ENCODE assay signal across 8 cellular contexts in the genomic region with DNA sequence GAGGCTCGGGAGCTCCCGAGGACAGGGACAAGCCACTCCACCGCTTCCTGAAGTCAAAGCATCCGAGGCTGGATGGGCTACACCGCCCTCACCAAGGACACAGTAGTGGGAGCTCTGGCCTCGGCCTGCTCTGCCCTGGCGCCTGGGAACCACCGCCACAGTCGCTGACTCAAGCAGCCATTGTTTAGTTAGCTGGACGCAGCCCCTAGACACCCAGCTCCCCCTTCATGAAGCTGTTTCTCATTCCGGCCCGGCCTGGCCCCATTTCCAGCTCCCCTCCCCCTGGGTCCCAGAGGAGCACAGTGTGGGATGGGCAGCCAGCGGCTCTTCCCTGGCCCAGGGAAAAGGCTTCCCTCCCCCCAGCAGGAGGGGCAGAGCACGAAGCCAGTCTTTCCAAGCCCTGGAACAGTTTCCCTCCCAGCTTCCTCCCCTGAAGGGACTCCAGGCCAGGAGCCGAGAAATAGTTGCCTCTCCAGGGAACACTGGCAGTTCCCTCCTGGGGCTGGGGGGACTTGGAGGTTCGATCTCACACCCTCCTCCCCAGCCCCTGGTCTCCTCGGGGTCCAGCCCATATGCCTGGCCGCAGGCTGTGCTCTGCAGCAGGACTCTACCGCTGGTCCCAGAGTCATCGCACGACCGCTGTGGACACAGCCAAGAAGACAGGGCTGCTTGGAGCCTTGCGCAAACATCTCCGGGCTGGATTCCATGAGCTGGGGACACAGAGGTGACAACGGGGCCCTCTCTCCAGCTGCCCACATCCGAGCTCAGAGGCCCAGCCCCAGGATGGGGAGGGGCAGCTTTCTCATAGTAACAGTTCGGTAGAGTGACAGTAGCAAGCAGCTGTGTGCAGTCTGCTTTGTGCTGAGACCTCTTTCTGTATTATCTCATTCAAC. TPM values are rescaled to one million over a fixed set of nuclear protein-coding genes. Genes with fewer than 3 reads are reported as not detected.
DNase-seq lines count a peak whose midpoint lies in the region; TF ChIP-seq lines count a peak whose summit lies in the region.

No MANE protein-coding gene starts in this region.

- DNase-seq in G401 (ENCODE audit: low spot score) = peak; percentile 48
- DNase-seq in SHP77 (lab: John Stamatoyannopoulos, UW) = peak; percentile 76 to 84
- DNase-seq in fibroblast of mammary gland (ENCODE audit: low read depth) = peak; percentile 96
- no peak for DNase-seq in neural crest cell (ENCODE audit: low read depth, low spot score)
- DNase-seq in GM20000 (ENCODE audit: low spot score) = no peak
- no peak for DNase-seq in germinal center (ENCODE audit: low spot score)
- no peak for DNase-seq in activated effector memory CD4-positive, alpha-beta T cell treated with anti-CD3 and anti-CD28 coated beads, Interleukin-2, amount 50 U/mL, for 16 hours
- DNase-seq in activated T-cell treated with anti-CD3 and anti-CD28 coated beads, Interleukin-2, amount 50 U/mL, for 24 hours = no peak

- TF ChIP-seq CTCF in fibroblast of mammary gland (conservative IDR thresholded peaks at IDR 0.05; ENCODE audit: control insufficient read depth, insufficient read depth, low read depth, low read length) (no peak), neural crest cell (conservative IDR thresholded peaks at IDR 0.05) (no peak), GM20000 (IDR thresholded peaks at IDR 0.05; ENCODE audit: extremely low read depth, missing control alignments) (no peak)

- H3K27me3 Mint-ChIP-seq in neural crest cell (ENCODE audit: low read depth) = no peaks in the 10 kb centered on the region
- peaks cover 11% of the 10 kb centered on the region for H3K27me3 Mint-ChIP-seq in activated T-cell treated with anti-CD3 and anti-CD28 coated beads, Interleukin-2, amount 50 U/mL, for 24 hours

- H3K9me3 Mint-ChIP-seq in neural crest cell = no peaks in the 10 kb centered on the region
- no peaks in the 10 kb centered on the region for H3K9me3 Mint-ChIP-seq in activated T-cell treated with anti-CD3 and anti-CD28 coated beads, Interleukin-2, amount 50 U/mL, for 24 hours

- H3K36me3 Mint-ChIP-seq in neural crest cell (ENCODE audit: low read depth) = no peaks in the 10 kb centered on the region
- no peaks in the 10 kb centered on the region for H3K36me3 Mint-ChIP-seq in activated T-cell treated with anti-CD3 and anti-CD28 coated beads, Interleukin-2, amount 50 U/mL, for 24 hours (ENCODE audit: low read depth)

- H3K4me1 Mint-ChIP-seq in neural crest cell = peaks cover 70% of the 10 kb centered on the region
- H3K4me1 Mint-ChIP-seq in activated T-cell treated with anti-CD3 and anti-CD28 coated beads, Interleukin-2, amount 50 U/mL, for 24 hours (ENCODE audit: low read depth) = peaks cover 29% of the 10 kb centered on the region

- in situ Hi-C loops in G401 (cut with HindIII; ENCODE audit: low sequenced_read_pairs) = no loop called here

- H3K4me3 Mint-ChIP-seq in neural crest cell = peak overlapping the region; percentile 45
- no peak overlapping the region for H3K4me3 Mint-ChIP-seq in activated T-cell treated with anti-CD3 and anti-CD28 coated beads, Interleukin-2, amount 50 U/mL, for 24 hours

- peak overlapping the region; percentile 83 for H3K27ac Mint-ChIP-seq in neural crest cell (ENCODE audit: unreplicated experiment)
- H3K27ac Mint-ChIP-seq in activated T-cell treated with anti-CD3 and anti-CD28 coated beads, Interleukin-2, amount 50 U/mL, for 24 hours = no peak overlapping the region

- H3K4me3 ChIP-seq in fibroblast of mammary gland (ENCODE audit: control insufficient read depth, low read depth, low read length) = peak overlapping the region; percentile 12

RNA-seq across cellular contexts. Expression of a gene that starts 10.0 kb away (rescaled TPM):
- 21.2 and 54.7 TPM in 2 replicates for total RNA-seq in G401 (2014; rRNA removed; shearing (Covaris generic))
- total RNA-seq in neural crest cell = 39.4 and 44.3 TPM in 2 replicates

RNA-seq across cellular contexts. Expression of a gene that starts 53.5 kb away (rescaled TPM):
- total RNA-seq in G401 (2014; rRNA removed; shearing (Covaris generic)) = not detected in 2 replicates
- not detected in 2 replicates for total RNA-seq in neural crest cell

Comparison
In these comparisons a context has a peak if more than half of its experiments do, and no peak if none do; other contexts are left out.
1. DNase-seq: peak in G401 (single experiment), SHP77 (2 of 2) and fibroblast of mammary gland (single experiment); none in neural crest cell (single experiment), GM20000 (single experiment), germinal center (single experiment), activated effector memory CD4-positive, alpha-beta T cell treated with anti-CD3 and anti-CD28 coated beads, Interleukin-2, amount 50 U/mL, for 16 hours (single experiment) and activated T-cell treated with anti-CD3 and anti-CD28 coated beads, Interleukin-2, amount 50 U/mL, for 24 hours (single experiment).